In the genomic region with DNA sequence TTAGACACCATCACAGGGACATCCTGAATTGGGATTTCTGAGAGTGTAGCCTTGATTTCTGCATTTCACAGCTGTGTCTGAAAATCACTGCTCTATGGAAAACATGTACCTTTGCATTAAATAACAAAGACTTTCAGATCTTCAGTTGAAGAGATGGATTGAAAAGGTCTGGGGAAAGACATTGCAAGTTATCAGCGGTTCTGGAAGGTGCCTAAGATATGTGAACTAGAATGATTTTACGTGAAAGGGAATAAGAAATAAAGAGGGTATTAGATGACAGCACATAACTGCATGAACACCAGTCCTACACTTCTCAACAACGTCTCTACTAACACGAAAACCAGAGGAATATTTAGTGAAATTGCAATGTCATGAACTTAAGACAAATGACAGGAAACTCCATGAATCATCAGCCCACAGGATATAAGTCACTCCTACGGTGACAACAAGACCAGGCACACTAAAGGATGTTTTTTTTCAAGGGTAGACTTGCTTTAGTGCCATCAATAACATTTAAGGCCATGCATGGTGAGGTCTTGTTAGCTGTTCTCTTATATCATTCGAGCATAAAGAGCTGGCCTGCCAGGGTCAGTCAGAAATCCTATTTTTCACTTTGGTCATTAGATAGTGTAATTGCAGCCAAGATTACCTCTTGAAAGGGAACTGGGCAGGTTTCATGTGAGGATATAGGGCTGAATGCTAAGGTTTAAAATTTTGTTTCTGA, we compare ENCODE assay signal across 9 cellular contexts.
DNase-seq lines count a peak whose midpoint lies in the region; ATAC-seq and TF ChIP-seq lines count a peak whose summit lies in the region.
"Had no signal": no experiment of that assay in that cellular context is flagged by ENCODE, and none has a peak within 500 bp of the region (broad histone marks: within the 10 kb centered on the region; RNA-seq: fewer than 3 reads in every experiment).

No MANE protein-coding gene starts in this region.

- H3K4me1 Mint-ChIP-seq in activated CD4-positive, alpha-beta T cell treated with anti-CD3 and anti-CD28 coated beads, Interleukin-2, amount 10 ng/mL, durations not matched to agents 7 days and 5 days: peaks cover 19% of the 10 kb centered on the region
- peaks cover 8% of the 10 kb centered on the region for H3K4me1 Mint-ChIP-seq in stimulated activated effector memory CD8-positive, alpha-beta T cell treated with anti-CD3 and anti-CD28 coated beads, Interleukin-12 subunit alpha, Interleukin-12 subunit beta, amount 100 ng/mL, for 72 hours

- DNase-seq in activated CD4-positive, alpha-beta T cell treated with anti-CD3 and anti-CD28 coated beads, Interleukin-2, amount 10 ng/mL, durations not matched to agents 7 days and 5 days: peak; percentile 12
- no peak for DNase-seq in activated CD4-positive, alpha-beta T cell treated with anti-CD3 and anti-CD28 coated beads for 1 hour
- peak; percentile 76 for DNase-seq in SHP77 treated with DMSO at 0.1 percent for 48 hours (lab: John Stamatoyannopoulos, UW)
- DNase-seq in epithelial cell of esophagus (ENCODE audit: low read depth): peak; percentile 67
- DNase-seq in stimulated activated effector memory CD8-positive, alpha-beta T cell treated with anti-CD3 and anti-CD28 coated beads, Interleukin-12 subunit alpha, Interleukin-12 subunit beta, amount 100 ng/mL, for 72 hours (ENCODE audit: low spot score in 2 of 2): no peak
- no peak for DNase-seq in cerebellum (ENCODE audit: low spot score)
- no peak for DNase-seq in vagina (ENCODE audit: extremely low spot score in 2 of 2)

- no peaks in the 10 kb centered on the region for H3K27me3 Mint-ChIP-seq in activated CD4-positive, alpha-beta T cell treated with anti-CD3 and anti-CD28 coated beads, Interleukin-2, amount 10 ng/mL, durations not matched to agents 7 days and 5 days

- intact Hi-C loops in vagina (cut with DNase I): no loop called here

- no peaks in the 10 kb centered on the region for H3K4me1 ChIP-seq in vagina
- H3K4me1 ChIP-seq: BLaER1 had no signal

- peaks cover 7% of the 10 kb centered on the region for H3K9me3 Mint-ChIP-seq in activated CD4-positive, alpha-beta T cell treated with anti-CD3 and anti-CD28 coated beads, Interleukin-2, amount 10 ng/mL, durations not matched to agents 7 days and 5 days
- H3K9me3 Mint-ChIP-seq in stimulated activated effector memory CD8-positive, alpha-beta T cell treated with anti-CD3 and anti-CD28 coated beads, Interleukin-12 subunit alpha, Interleukin-12 subunit beta, amount 100 ng/mL, for 72 hours: peaks cover 13% of the 10 kb centered on the region

- H3K4me3 Mint-ChIP-seq in activated CD4-positive, alpha-beta T cell treated with anti-CD3 and anti-CD28 coated beads, Interleukin-2, amount 10 ng/mL, durations not matched to agents 7 days and 5 days: no peak overlapping the region
- H3K4me3 Mint-ChIP-seq in stimulated activated effector memory CD8-positive, alpha-beta T cell treated with anti-CD3 and anti-CD28 coated beads, Interleukin-12 subunit alpha, Interleukin-12 subunit beta, amount 100 ng/mL, for 72 hours: peak overlapping the region; percentile 15

- no peaks in the 10 kb centered on the region for H3K9me3 ChIP-seq in vagina
- H3K9me3 ChIP-seq: BLaER1 had no signal

- no peaks in the 10 kb centered on the region for H3K36me3 Mint-ChIP-seq in activated CD4-positive, alpha-beta T cell treated with anti-CD3 and anti-CD28 coated beads, Interleukin-2, amount 10 ng/mL, durations not matched to agents 7 days and 5 days (ENCODE audit: low read depth)
- no peaks in the 10 kb centered on the region for H3K36me3 Mint-ChIP-seq in stimulated activated effector memory CD8-positive, alpha-beta T cell treated with anti-CD3 and anti-CD28 coated beads, Interleukin-12 subunit alpha, Interleukin-12 subunit beta, amount 100 ng/mL, for 72 hours

- POLR2A ChIA-PET in activated CD4-positive, alpha-beta T cell treated with anti-CD3 and anti-CD28 coated beads, Interleukin-2, amount 10 ng/mL, durations not matched to agents 7 days and 5 days (lab: Charles Lee): no interaction called here

- no peak for TF ChIP-seq POLR2A in vagina (IDR thresholded peaks at IDR 0.05)

- peak; percentile 95 for ATAC-seq in stimulated activated effector memory CD8-positive, alpha-beta T cell treated with anti-CD3 and anti-CD28 coated beads, Interleukin-12 subunit alpha, Interleukin-12 subunit beta, amount 100 ng/mL, for 72 hours
- no peak for ATAC-seq in HG03139 (IDR thresholded peaks at IDR 0.05; ENCODE audit: unreplicated experiment)

- H3K27ac ChIP-seq in vagina: no peak overlapping the region
- H3K27ac ChIP-seq: BLaER1 had no signal

- peak overlapping the region; percentile 68 for H3K27ac Mint-ChIP-seq in activated CD4-positive, alpha-beta T cell treated with anti-CD3 and anti-CD28 coated beads, Interleukin-2, amount 10 ng/mL, durations not matched to agents 7 days and 5 days
- no peak overlapping the region for H3K27ac Mint-ChIP-seq in stimulated activated effector memory CD8-positive, alpha-beta T cell treated with anti-CD3 and anti-CD28 coated beads, Interleukin-12 subunit alpha, Interleukin-12 subunit beta, amount 100 ng/mL, for 72 hours

- CTCF ChIA-PET in activated CD4-positive, alpha-beta T cell treated with anti-CD3 and anti-CD28 coated beads, Interleukin-2, amount 10 ng/mL, durations not matched to agents 7 days and 5 days (lab: Charles Lee): no interaction called here

- H3K36me3 ChIP-seq in vagina: no peaks in the 10 kb centered on the region
- H3K36me3 ChIP-seq: BLaER1 had no signal

- H3K4me3 ChIP-seq in epithelial cell of esophagus (ENCODE audit: low read length): no peak overlapping the region
- H3K4me3 ChIP-seq in vagina: no peak overlapping the region
- H3K4me3 ChIP-seq: BLaER1 had no signal

- H3K27me3 ChIP-seq in vagina: no peaks in the 10 kb centered on the region
- H3K27me3 ChIP-seq: BLaER1 had no signal

- TF ChIP-seq CTCF in epithelial cell of esophagus (IDR thresholded peaks at IDR 0.05; ENCODE audit: insufficient read depth, low read depth, low read length, missing control alignments) (no peak), vagina (IDR thresholded peaks at IDR 0.05) (no peak)

Comparison
In these comparisons a context has a peak if more than half of its experiments do, and no peak if none do; other contexts are left out.
1. DNase-seq: peak in activated CD4-positive, alpha-beta T cell treated with anti-CD3 and anti-CD28 coated beads, Interleukin-2, amount 10 ng/mL, durations not matched to agents 7 days and 5 days (single experiment), SHP77 treated with DMSO at 0.1 percent for 48 hours (single experiment) and epithelial cell of esophagus (single experiment); none in activated CD4-positive, alpha-beta T cell treated with anti-CD3 and anti-CD28 coated beads for 1 hour (single experiment), stimulated activated effector memory CD8-positive, alpha-beta T cell treated with anti-CD3 and anti-CD28 coated beads, Interleukin-12 subunit alpha, Interleukin-12 subunit beta, amount 100 ng/mL, for 72 hours (0 of 2), cerebellum (single experiment) and vagina (0 of 2).